In the genomic region with DNA sequence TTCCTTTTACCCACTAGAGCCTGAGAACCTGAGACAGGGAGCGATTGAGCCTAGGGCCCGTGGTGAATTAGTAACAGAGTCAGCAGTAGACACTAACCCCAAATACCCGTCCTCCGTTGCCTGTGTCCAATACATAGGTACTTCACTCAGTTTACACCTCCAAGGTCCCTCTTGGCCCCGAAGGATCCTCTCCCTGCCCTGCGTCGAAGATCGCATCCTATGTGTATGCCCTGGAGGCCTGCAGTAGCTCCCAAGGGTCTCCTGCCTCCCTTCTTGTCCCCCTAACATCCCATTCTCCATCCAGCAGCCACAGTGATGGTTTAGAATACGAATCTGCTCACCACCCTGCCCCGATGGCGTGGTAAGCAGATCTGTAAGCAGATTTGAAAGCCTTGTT, we compare ENCODE assay signal across 8 cellular contexts.
A peak's percentile ranks its signal among the peaks of the same experiment; 100 is the strongest.
DNase-seq lines count a peak whose midpoint lies in the region; ATAC-seq and TF ChIP-seq lines count a peak whose summit lies in the region.

No MANE protein-coding gene starts in this region.

- 59% methylated on average over 11 of the region's 11 CpGs for WGBS in HUES64
- WGBS in esophagus muscularis mucosa = 81% methylated on average over 4 of the region's 11 CpGs

- no peaks in the 10 kb centered on the region for H3K9me3 ChIP-seq in A673 (ENCODE audit: low read depth, low read length, poor library complexity, severe bottlenecking)
- no peaks in the 10 kb centered on the region for H3K9me3 ChIP-seq in HUES64 (ENCODE audit: insufficient read depth, low read depth, low read length)
- no peaks in the 10 kb centered on the region for H3K9me3 ChIP-seq in esophagus muscularis mucosa

- H3K27me3 ChIP-seq in A673 (replicated peaks; ENCODE audit: insufficient read depth, low read depth, low read length, poor library complexity) (peaks cover 73% of the 10 kb centered on the region), HUES64 (ENCODE audit: insufficient read depth, low read length) (peaks cover 46% of the 10 kb centered on the region), esophagus muscularis mucosa (no peaks in the 10 kb centered on the region)

- H3K4me1 Mint-ChIP-seq in neural crest cell = peaks cover 10% of the 10 kb centered on the region

- CTCF ChIA-PET in A673 (lab: Charles Lee) = no interaction called here

- POLR2A ChIA-PET in A673 (lab: Charles Lee; ENCODE audit: low non-redundant PET) = no interaction called here

- no peaks in the 10 kb centered on the region for H3K36me3 ChIP-seq in A673 (ENCODE audit: insufficient read depth, low read length, poor library complexity, severe bottlenecking)
- no peaks in the 10 kb centered on the region for H3K36me3 ChIP-seq in HUES64 (ENCODE audit: insufficient read depth, low read length)
- H3K36me3 ChIP-seq in esophagus muscularis mucosa = no peaks in the 10 kb centered on the region

- no peak for DNase-seq in A673 (ENCODE audit: low spot score)
- no peak for DNase-seq in esophagus muscularis mucosa (ENCODE audit: extremely low spot score)
- DNase-seq in neural crest cell (ENCODE audit: low read depth, low spot score) = no peak
- no peak for DNase-seq in SW 1271 (lab: John Stamatoyannopoulos, UW)
- no peak for DNase-seq in SIG-M5 treated with dmso at 0.1 percent for 504 hours (lab: John Stamatoyannopoulos, UW; ENCODE audit: unreplicated experiment)

- H3K27ac ChIP-seq in A673 (ENCODE audit: low read depth, low read length, poor library complexity, severe bottlenecking) = no peak overlapping the region
- no peak overlapping the region for H3K27ac ChIP-seq in HUES64 (ENCODE audit: low read depth, low read length)
- H3K27ac ChIP-seq in esophagus muscularis mucosa (replicated peaks in 1 of 4) = peak overlapping the region; percentile 60 to 78 (median 66)

- no peaks in the 10 kb centered on the region for H3K9me3 Mint-ChIP-seq in neural crest cell

- peak overlapping the region; percentile 35 for H3K4me3 ChIP-seq in A673 (ENCODE audit: low read depth, low read length, poor library complexity, severe bottlenecking)
- peak overlapping the region; percentile 65 for H3K4me3 ChIP-seq in HUES64 (ENCODE audit: low read length)
- peak overlapping the region; percentile 59 to 68 (median 62) for H3K4me3 ChIP-seq in esophagus muscularis mucosa

- ATAC-seq in HG02571 (IDR thresholded peaks at IDR 0.05; ENCODE audit: unreplicated experiment) (no peak), GM21786 (IDR thresholded peaks at IDR 0.05; ENCODE audit: unreplicated experiment) (no peak)

- H3K36me3 Mint-ChIP-seq in neural crest cell (ENCODE audit: low read depth) = no peaks in the 10 kb centered on the region

- H3K27me3 Mint-ChIP-seq in neural crest cell (ENCODE audit: low read depth) = peaks cover 39% of the 10 kb centered on the region

- H3K9ac ChIP-seq in HUES64 (ENCODE audit: low read depth, low read length) = peak overlapping the region; percentile 8; the same call in 1 of the 2 replicates

- H3K4me1 ChIP-seq in A673 (ENCODE audit: insufficient read depth, low read length, poor library complexity, severe bottlenecking) (no peaks in the 10 kb centered on the region), HUES64 (ENCODE audit: insufficient read depth, low read length) (no peaks in the 10 kb centered on the region; the same call in 1 of the 2 replicates), esophagus muscularis mucosa (peaks cover 7 to 16% (median 15%) of the 10 kb centered on the region in 4 donors)

- TF ChIP-seq CTCF in A673 (conservative IDR thresholded peaks at IDR 0.05; ENCODE audit: low read depth, low read length) (no peak), esophagus muscularis mucosa (IDR thresholded peaks at IDR 0.05) (no peak), neural crest cell (conservative IDR thresholded peaks at IDR 0.05) (no peak)

- no peak for TF ChIP-seq EP300 in esophagus muscularis mucosa (IDR thresholded peaks at IDR 0.05)

- H3K27ac Mint-ChIP-seq in neural crest cell (ENCODE audit: unreplicated experiment) = no peak overlapping the region

- H3K4me3 Mint-ChIP-seq in neural crest cell = peak overlapping the region; percentile 53

- intact Hi-C loops in A673 (cut with micrococcal nuclease; ENCODE audit: unreplicated experiment) = no loop called here
- intact Hi-C loops in esophagus muscularis mucosa (cut with DNase I) = no loop called here

- no TSS peak for BruUV-seq in A673 (replicated peaks; lab: Mats Ljungman, UMichigan)

- no peak for TF ChIP-seq POLR2A in esophagus muscularis mucosa (IDR thresholded peaks at IDR 0.05; ENCODE audit: low read depth)

Comparison
In these comparisons a context has a peak if more than half of its experiments do, and no peak if none do; other contexts are left out.
1. H3K27ac ChIP-seq: peak in esophagus muscularis mucosa (4 of 4); none in A673 (single experiment) and HUES64 (single experiment).
2. Peak in every context shown above with its lines, with median percentiles within 50 percentile points of each other: H3K4me3 ChIP-seq.